Comparison of ENCODE assay signal across 25 cellular contexts in the genomic region with DNA sequence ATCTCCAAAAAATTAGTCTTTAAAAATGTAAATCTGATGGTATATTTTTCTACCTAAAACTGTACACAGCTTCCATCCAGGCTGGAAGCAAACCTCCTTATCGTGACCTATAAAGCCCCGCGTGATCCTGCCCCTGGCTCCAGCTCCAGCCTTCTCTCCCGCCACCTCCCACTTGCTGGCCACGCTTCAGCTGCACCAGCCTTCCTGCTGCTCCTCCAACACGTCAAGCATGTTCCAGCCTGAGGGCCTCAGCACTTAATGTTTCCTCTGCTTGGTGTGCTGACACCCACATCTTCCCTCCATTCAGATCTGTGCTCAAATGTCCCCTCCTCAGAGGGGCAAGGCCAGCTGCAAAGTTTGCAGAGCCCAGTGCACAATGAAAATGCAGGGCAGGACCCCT.
"Had no signal": no experiment of that assay in that cellular context is flagged by ENCODE, and none has a peak within 500 bp of the region (broad histone marks: within the 10 kb centered on the region; RNA-seq: fewer than 3 reads in every experiment).

No MANE protein-coding gene starts in this region.

- ATAC-seq: foreskin keratinocyte; heart right ventricle; left colon; left ventricle myocardium superior; lower lobe of right lung; naive thymus-derived CD8-positive, alpha-beta T cell; pancreas; sciatic nerve; stimulated activated naive CD8-positive, alpha-beta T cell treated with anti-CD3 and anti-CD28 coated beads, Interleukin-15, amount 100 ng/mL, for 72 hours had no signal

- H3K36me3 ChIP-seq: esophagus muscularis mucosa, heart right ventricle, lower lobe of right lung, neutrophil, pancreas, right atrium auricular region, tibial artery had no signal

- DNase-seq: effector CD4-positive, alpha-beta T cell; foreskin keratinocyte; glutamatergic neuron; heart right ventricle; hippocampal formation; kidney glomerular epithelial cell; left colon; left ventricle myocardium superior; lower lobe of right lung; naive thymus-derived CD8-positive, alpha-beta T cell; pancreas; stimulated activated CD4-positive, alpha-beta T cell treated with anti-CD3 and anti-CD28 coated beads, Interleukin-12 subunit alpha, Interleukin-12 subunit beta, amount 100 ng/mL, for 4 hours; stimulated activated CD4-positive, alpha-beta T cell treated with anti-CD3 and anti-CD28 coated beads, Interleukin-1b, Interleukin-23, amount 100 ng/mL, for 48 hours; stimulated activated CD4-positive, alpha-beta T cell treated with anti-CD3 and anti-CD28 coated beads, Interleukin-4, amount 100 ng/mL, for 1 hour; stimulated activated CD8-positive, alpha-beta memory T cell treated with anti-CD3 and anti-CD28 coated beads, Interleukin-4, amount 100 ng/mL, for 48 hours; stimulated activated naive CD4-positive, alpha-beta T cell; stimulated activated naive CD8-positive, alpha-beta T cell treated with anti-CD3 and anti-CD28 coated beads, Interleukin-15, amount 100 ng/mL, for 72 hours; tibial artery had no signal

- H3K4me2 ChIP-seq: smooth muscle cell had no signal

- H3K27me3 ChIP-seq: dorsolateral prefrontal cortex, esophagus muscularis mucosa, heart right ventricle, neutrophil, pancreas, right atrium auricular region, tibial artery had no signal

- H3K9me3 ChIP-seq: esophagus muscularis mucosa, heart right ventricle, lower lobe of right lung, neutrophil, pancreas, right atrium auricular region, tibial artery had no signal

- H3K27ac ChIP-seq: epithelial cell of prostate, esophagus muscularis mucosa, foreskin keratinocyte, heart right ventricle, lower lobe of right lung, neutrophil, pancreas, right atrium auricular region, tibial artery had no signal

- H3K4me1 ChIP-seq: esophagus muscularis mucosa, foreskin keratinocyte, heart right ventricle, lower lobe of right lung, pancreas, right atrium auricular region, tibial artery had no signal

- H3K4me3 ChIP-seq: dorsolateral prefrontal cortex, esophagus muscularis mucosa, heart right ventricle, lower lobe of right lung, pancreas, right atrium auricular region, smooth muscle cell, tibial artery had no signal
